In the genomic region with DNA sequence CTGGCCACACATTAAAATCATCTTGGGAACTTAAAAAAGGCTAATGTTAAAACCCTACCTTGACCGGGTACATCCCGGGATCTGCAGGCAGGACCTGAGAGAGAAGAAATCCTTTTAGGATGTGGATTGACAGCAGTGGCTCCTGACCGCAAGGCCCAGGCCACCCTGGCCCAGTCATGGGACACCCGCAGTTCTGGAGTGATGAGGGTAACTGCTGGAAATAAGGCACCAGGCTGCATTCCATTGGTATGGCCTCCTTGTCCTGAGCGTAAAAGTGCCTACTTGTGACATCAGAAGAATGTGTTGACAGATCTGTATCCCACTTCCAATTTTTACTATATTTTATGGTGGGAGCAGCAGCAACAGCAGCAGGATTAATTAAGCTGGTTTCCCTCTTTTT, we compare ENCODE assay signal across 27 cellular contexts.
"Had no signal": no experiment of that assay in that cellular context is flagged by ENCODE, and none has a peak within 500 bp of the region (broad histone marks: within the 10 kb centered on the region; RNA-seq: fewer than 3 reads in every experiment).

No MANE protein-coding gene starts in this region.

- H3K27me3 ChIP-seq: brain microvascular endothelial cell, Peyer's patch had no signal

- H3K4me1 ChIP-seq: Peyer's patch had no signal

- H3K36me3 ChIP-seq: brain microvascular endothelial cell, Peyer's patch had no signal

- H3K27me3 Mint-ChIP-seq: activated CD4-positive, alpha-beta T cell treated with anti-CD3 and anti-CD28 coated beads, Interleukin-2, amount 10 ng/mL, durations not matched to agents 24 days and 14 days had no signal

- H3K4me3 ChIP-seq: Peyer's patch, SK-N-MC had no signal

- H3K27ac ChIP-seq: brain microvascular endothelial cell, Peyer's patch, SK-N-MC had no signal

- H3K4me1 Mint-ChIP-seq: activated CD4-positive, alpha-beta T cell treated with anti-CD3 and anti-CD28 coated beads, Interleukin-2, amount 10 ng/mL, durations not matched to agents 24 days and 14 days had no signal

- H3K27ac Mint-ChIP-seq: activated CD4-positive, alpha-beta T cell treated with anti-CD3 and anti-CD28 coated beads, Interleukin-2, amount 10 ng/mL, durations not matched to agents 24 days and 14 days; activated CD8-positive, alpha-beta T cell treated with anti-CD3 and anti-CD28 coated beads, Interleukin-2, amount 10 ng/mL, durations not matched to agents 7 days and 5 days; activated naive CD4-positive, alpha-beta T cell treated with anti-CD3 and anti-CD28 coated beads for 36 hours; activated naive CD4-positive, alpha-beta T cell treated with anti-CD3 and anti-CD28 coated beads, Interleukin-2, amount 50 U/mL, for 72 hours; activated T-helper 1 cell treated with anti-CD3 and anti-CD28 coated beads, Interleukin-12 subunit alpha, Interleukin-12 subunit beta, Interleukin-2, Interleukin-4 antibody, amounts not matched to agents 30 ng/mL and 10 ng/mL and 1 ng/mL, durations not matched to agents 14 hours and 24 hours and 36 hours had no signal

- DNase-seq: activated CD4-positive, alpha-beta T cell treated with anti-CD3 and anti-CD28 coated beads, Interleukin-2, amount 10 ng/mL, durations not matched to agents 24 days and 14 days; activated CD4-positive, alpha-beta T cell treated with anti-CD3 and anti-CD28 coated beads, Interleukin-2, amount 50 U/mL, for 4 hours; activated CD8-positive, alpha-beta T cell treated with anti-CD3 and anti-CD28 coated beads, Interleukin-2, amount 10 ng/mL, durations not matched to agents 7 days and 5 days; activated gamma-delta T cell treated with Interleukin-2 at 50 U/mL for 16 hours; activated naive CD4-positive, alpha-beta T cell treated with anti-CD3 and anti-CD28 coated beads for 36 hours; activated T-cell treated with anti-CD3 and anti-CD28 coated beads for 4 hours; activated T-cell treated with anti-CD3 and anti-CD28 coated beads, Interleukin-2, amount 50 U/mL, for 4 hours; anterior cingulate cortex; brain microvascular endothelial cell; central memory CD4-positive, alpha-beta T cell; MM.1S; MV-4-11; NCI-H1092; NCI-H1436 treated with DMSO at 0.1 percent for 48 hours; NCI-H1694 treated with DMSO at 0.1 percent for 48 hours; NCI-H2029; NCI-H345; NCI-H524 treated with DMSO at 0.1 percent for 48 hours; NK-92 treated with Interleukin-12 subunit alpha and Interleukin-12 subunit beta, amount 100 ng/mL, for 24 hours; PC-3; Peyer's patch; Right ventricle myocardium superior; RPMI8226; T1000 had no signal

- H3K4me3 Mint-ChIP-seq: activated CD4-positive, alpha-beta T cell treated with anti-CD3 and anti-CD28 coated beads, Interleukin-2, amount 10 ng/mL, durations not matched to agents 24 days and 14 days; activated CD8-positive, alpha-beta T cell treated with anti-CD3 and anti-CD28 coated beads, Interleukin-2, amount 10 ng/mL, durations not matched to agents 7 days and 5 days; activated naive CD4-positive, alpha-beta T cell treated with anti-CD3 and anti-CD28 coated beads for 36 hours; activated T-cell treated with anti-CD3 and anti-CD28 coated beads, Interleukin-2, amount 50 U/mL, for 4 hours; activated T-helper 1 cell treated with anti-CD3 and anti-CD28 coated beads, Interleukin-12 subunit alpha, Interleukin-12 subunit beta, Interleukin-2, Interleukin-4 antibody, amounts not matched to agents 30 ng/mL and 10 ng/mL and 1 ng/mL, durations not matched to agents 14 hours and 24 hours and 36 hours had no signal

- ATAC-seq: activated CD8-positive, alpha-beta T cell treated with anti-CD3 and anti-CD28 coated beads, Interleukin-2, amount 10 ng/mL, durations not matched to agents 7 days and 5 days; activated naive CD4-positive, alpha-beta T cell treated with anti-CD3 and anti-CD28 coated beads, Interleukin-2, amount 50 U/mL, for 72 hours; activated T-cell treated with anti-CD3 and anti-CD28 coated beads, Interleukin-2, amount 50 U/mL, for 4 hours; PC-3 had no signal
